Comparison of ENCODE assay signal across 17 cellular contexts in the genomic region with DNA sequence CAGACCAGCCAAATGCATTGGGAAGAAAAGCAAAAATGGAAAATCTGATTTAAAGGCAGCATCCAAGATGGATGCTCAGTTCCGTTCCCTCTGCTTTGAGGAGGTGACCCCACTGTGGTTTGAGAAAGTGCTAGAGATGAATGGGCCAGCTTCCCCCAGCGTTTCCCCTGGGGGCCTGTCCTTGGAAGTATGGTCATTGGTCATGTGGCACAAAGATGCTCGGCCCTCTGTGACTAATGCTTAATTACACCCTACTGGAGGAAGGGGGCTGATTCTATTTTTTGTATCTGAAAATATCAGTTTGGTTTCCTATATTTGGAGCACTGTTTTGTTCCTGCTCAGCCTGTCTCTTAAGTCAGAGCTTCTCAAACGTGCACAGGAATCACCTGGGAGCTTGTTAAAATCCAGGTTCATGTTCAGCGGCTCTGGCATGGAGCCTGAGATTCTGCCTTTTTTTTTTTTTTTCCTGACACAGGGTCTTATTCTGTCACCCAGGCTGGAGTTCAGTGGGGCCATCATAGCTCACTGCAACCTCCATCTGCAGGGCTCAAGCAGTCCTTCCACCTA. TPM values are rescaled to one million over a fixed set of nuclear protein-coding genes. Genes with fewer than 3 reads are reported as not detected.
DNase-seq lines count a peak whose midpoint lies in the region; ATAC-seq and TF ChIP-seq lines count a peak whose summit lies in the region.
"Had no signal": no experiment of that assay in that cellular context is flagged by ENCODE, and none has a peak within 500 bp of the region (broad histone marks: within the 10 kb centered on the region; RNA-seq: fewer than 3 reads in every experiment).

No MANE protein-coding gene starts in this region.

- intact Hi-C loops in activated T-helper 2 cell treated with anti-CD3 and anti-CD28 coated beads, Interferon-gamma antibody, Interleukin-2, Interleukin-4, amounts not matched to agents 10 μg/mL and 5 μg/mL and 100 μg/mL, durations not matched to agents 14 hours and 24 hours and 36 hours (cut with micrococcal nuclease), result no loop called here
- intact Hi-C loops in thyroid gland (cut with DNase I), result no loop called here

- H3K27me3 Mint-ChIP-seq in activated T-helper 2 cell treated with anti-CD3 and anti-CD28 coated beads, Interferon-gamma antibody, Interleukin-2, Interleukin-4, amounts not matched to agents 10 μg/mL and 5 μg/mL and 100 μg/mL, durations not matched to agents 14 hours and 24 hours and 36 hours (ENCODE audit: low read depth), result peaks cover 29% of the 10 kb centered on the region

- no peaks in the 10 kb centered on the region for H3K9me3 Mint-ChIP-seq in activated T-helper 2 cell treated with anti-CD3 and anti-CD28 coated beads, Interferon-gamma antibody, Interleukin-2, Interleukin-4, amounts not matched to agents 10 μg/mL and 5 μg/mL and 100 μg/mL, durations not matched to agents 14 hours and 24 hours and 36 hours
- H3K9me3 Mint-ChIP-seq: CD8-positive, alpha-beta T cell had no signal

- H3K9me3 ChIP-seq in HEK293 (ENCODE audit: control insufficient read depth, insufficient read depth, low read depth, low read length) (no peaks in the 10 kb centered on the region), thyroid gland (no peaks in the 10 kb centered on the region)
- H3K9me3 ChIP-seq: left lung had no signal

- H3K36me3 ChIP-seq in HEK293 (ENCODE audit: control insufficient read depth in 2 of 2, insufficient read depth in 1 of 2, low read length in 2 of 2) (no peaks in the 10 kb centered on the region), thyroid gland (peaks cover 0 to 5% of the 10 kb centered on the region in 2 donors)
- H3K36me3 ChIP-seq: left lung had no signal

- H3K27ac Mint-ChIP-seq in activated T-helper 2 cell treated with anti-CD3 and anti-CD28 coated beads, Interferon-gamma antibody, Interleukin-2, Interleukin-4, amounts not matched to agents 10 μg/mL and 5 μg/mL and 100 μg/mL, durations not matched to agents 14 hours and 24 hours and 36 hours, result no peak overlapping the region

- H3K27ac ChIP-seq in HEK293 (ENCODE audit: extremely low read depth, low read depth, low read length) (no peak overlapping the region), thyroid gland (no peak overlapping the region)
- H3K27ac ChIP-seq: left lung, RWPE1 had no signal

- H3K36me3 Mint-ChIP-seq in activated T-helper 2 cell treated with anti-CD3 and anti-CD28 coated beads, Interferon-gamma antibody, Interleukin-2, Interleukin-4, amounts not matched to agents 10 μg/mL and 5 μg/mL and 100 μg/mL, durations not matched to agents 14 hours and 24 hours and 36 hours (ENCODE audit: low read depth), result no peaks in the 10 kb centered on the region

- POLR2A ChIA-PET in HEK293 (lab: Yijun Ruan, JAX), result interaction anchor here (0.6 to 1.6 kb wide), 6 partner anchors 12 to 1225 kb away, joined by 3 to 8 read pairs (median 4); a partner anchor contains a TSS

- H3K4me3 ChIP-seq in HEK293 (ENCODE audit: low read depth, low read length) (no peak overlapping the region), thyroid gland (replicated peaks in 1 of 3) (no peak overlapping the region)
- H3K4me3 ChIP-seq: left lung had no signal

- H3K27me3 ChIP-seq in thyroid gland, result no peaks in the 10 kb centered on the region
- H3K27me3 ChIP-seq: left lung had no signal

- no peak overlapping the region for H3K4me3 Mint-ChIP-seq in activated T-helper 2 cell treated with anti-CD3 and anti-CD28 coated beads, Interferon-gamma antibody, Interleukin-2, Interleukin-4, amounts not matched to agents 10 μg/mL and 5 μg/mL and 100 μg/mL, durations not matched to agents 14 hours and 24 hours and 36 hours (ENCODE audit: low read depth)
- H3K4me3 Mint-ChIP-seq: CD8-positive, alpha-beta T cell had no signal

- TF ChIP-seq CTCF in HEK293 (tag by site-specific recombination; IDR thresholded peaks at IDR 0.05) (no peak), thyroid gland (IDR thresholded peaks at IDR 0.05) (no peak)

- no peaks in the 10 kb centered on the region for H3K4me1 Mint-ChIP-seq in activated T-helper 2 cell treated with anti-CD3 and anti-CD28 coated beads, Interferon-gamma antibody, Interleukin-2, Interleukin-4, amounts not matched to agents 10 μg/mL and 5 μg/mL and 100 μg/mL, durations not matched to agents 14 hours and 24 hours and 36 hours (ENCODE audit: low read depth)

- ATAC-seq in HG03442 (IDR thresholded peaks at IDR 0.05; ENCODE audit: unreplicated experiment) (no peak), GM21723 (IDR thresholded peaks at IDR 0.05; ENCODE audit: unreplicated experiment) (no peak)
- ATAC-seq: CD8-positive, alpha-beta T cell had no signal

- CTCF ChIA-PET in HEK293 (lab: Yijun Ruan, JAX), result interaction anchor here (0.5 to 3.4 kb wide), 7 partner anchors 9 to 684 kb away, joined by 3 to 19 read pairs (median 5); a partner anchor contains a TSS

- TF ChIP-seq POLR2A in thyroid gland (IDR thresholded peaks at IDR 0.05), result no peak

- 53 to 73% methylated on average over 5 of the region's 5 CpGs for WGBS in thyroid gland, 2 donors

- DNase-seq in AG08395 (ENCODE audit: low spot score), result peak; percentile 52
- DNase-seq in T1000 (lab: John Stamatoyannopoulos, UW), result peak; percentile 35
- DNase-seq in foreskin melanocyte, result peak; percentile 66
- no peak for DNase-seq in activated T-helper 2 cell treated with anti-CD3 and anti-CD28 coated beads, Interferon-gamma antibody, Interleukin-2, Interleukin-4, amounts not matched to agents 10 μg/mL and 5 μg/mL and 100 μg/mL, durations not matched to agents 14 hours and 24 hours and 36 hours (ENCODE audit: low spot score)
- DNase-seq in thyroid gland, result no peak
- DNase-seq: activated CD4-positive, alpha-beta T cell treated with anti-CD3 and anti-CD28 coated beads for 48 hours; CD8-positive, alpha-beta T cell; Kasumi-1; left lung; NCI-H1105; NCI-H2107; NCI-H524 treated with DMSO at 0.1 percent for 48 hours; SW 1271 had no signal

- peaks cover 12% of the 10 kb centered on the region for H3K4me1 ChIP-seq in HEK293 (ENCODE audit: control insufficient read depth, insufficient read depth, low read length)
- H3K4me1 ChIP-seq in thyroid gland, result no peaks in the 10 kb centered on the region
- H3K4me1 ChIP-seq: left lung had no signal

TF ChIP-seq in HEK293, 187 proteins besides CTCF, POLR2A, EP300 and RAD21:
- TF ChIP-seq, protein P1, sequence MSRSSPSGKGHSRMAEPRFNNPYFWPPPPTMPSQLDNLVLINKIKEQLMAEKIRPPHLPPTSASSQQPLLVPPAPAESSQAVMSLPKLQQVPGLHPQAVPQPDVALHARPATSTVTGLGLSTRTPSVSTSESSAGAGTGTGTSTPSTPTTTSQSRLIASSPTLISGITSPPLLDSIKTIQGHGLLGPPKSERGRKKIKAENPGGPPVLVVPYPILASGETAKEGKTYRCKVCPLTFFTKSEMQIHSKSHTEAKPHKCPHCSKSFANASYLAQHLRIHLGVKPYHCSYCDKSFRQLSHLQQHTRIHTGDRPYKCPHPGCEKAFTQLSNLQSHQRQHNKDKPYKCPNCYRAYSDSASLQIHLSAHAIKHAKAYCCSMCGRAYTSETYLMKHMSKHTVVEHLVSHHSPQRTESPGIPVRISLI (tag by site-specific recombination; IDR thresholded peaks at IDR 0.05), result peak; percentile 24; the same call in 1 of the 2 replicates
- TF ChIP-seq, protein P2, sequence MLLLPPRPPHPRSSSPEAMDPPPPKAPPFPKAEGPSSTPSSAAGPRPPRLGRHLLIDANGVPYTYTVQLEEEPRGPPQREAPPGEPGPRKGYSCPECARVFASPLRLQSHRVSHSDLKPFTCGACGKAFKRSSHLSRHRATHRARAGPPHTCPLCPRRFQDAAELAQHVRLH (tag by site-specific recombination; IDR thresholded peaks at IDR 0.05), result no peak
- TF ChIP-seq SP7 (tag by site-specific recombination; IDR thresholded peaks at IDR 0.05) (peak; percentile 90), GLIS1 (tag by site-specific recombination; IDR thresholded peaks at IDR 0.05) (peak; percentile 51)

RNA-seq across cellular contexts. Expression of a gene that starts 12.4 kb away (rescaled TPM):
- total RNA-seq in activated T-helper 2 cell treated with anti-CD3 and anti-CD28 coated beads, Interferon-gamma antibody, Interleukin-2, Interleukin-4, amounts not matched to agents 10 μg/mL and 5 μg/mL and 100 μg/mL, durations not matched to agents 14 hours and 24 hours and 36 hours, result 8.0 and 8.2 TPM in 2 replicates
- 10 to 100 TPM; 31.2 to 58.2 (median 55.2) TPM for total RNA-seq in thyroid gland

RNA-seq across cellular contexts. Expression of a gene that starts 32.2 kb away (rescaled TPM):
- total RNA-seq in activated T-helper 2 cell treated with anti-CD3 and anti-CD28 coated beads, Interferon-gamma antibody, Interleukin-2, Interleukin-4, amounts not matched to agents 10 μg/mL and 5 μg/mL and 100 μg/mL, durations not matched to agents 14 hours and 24 hours and 36 hours, result 29.6 and 30.0 TPM in 2 replicates
- total RNA-seq in thyroid gland, result 100 to 1,000 TPM in 1 of 4 donors, 10 to 100 TPM in 3; 75.7 to 109 (median 99.2) TPM

Comparison
In these comparisons a context has a peak if more than half of its experiments do, and no peak if none do; other contexts are left out.
1. DNase-seq: peak in AG08395 (single experiment), T1000 (single experiment) and foreskin melanocyte (single experiment); none in activated T-helper 2 cell treated with anti-CD3 and anti-CD28 coated beads, Interferon-gamma antibody, Interleukin-2, Interleukin-4, amounts not matched to agents 10 μg/mL and 5 μg/mL and 100 μg/mL, durations not matched to agents 14 hours and 24 hours and 36 hours (single experiment) and thyroid gland (0 of 2).